In the genomic region with DNA sequence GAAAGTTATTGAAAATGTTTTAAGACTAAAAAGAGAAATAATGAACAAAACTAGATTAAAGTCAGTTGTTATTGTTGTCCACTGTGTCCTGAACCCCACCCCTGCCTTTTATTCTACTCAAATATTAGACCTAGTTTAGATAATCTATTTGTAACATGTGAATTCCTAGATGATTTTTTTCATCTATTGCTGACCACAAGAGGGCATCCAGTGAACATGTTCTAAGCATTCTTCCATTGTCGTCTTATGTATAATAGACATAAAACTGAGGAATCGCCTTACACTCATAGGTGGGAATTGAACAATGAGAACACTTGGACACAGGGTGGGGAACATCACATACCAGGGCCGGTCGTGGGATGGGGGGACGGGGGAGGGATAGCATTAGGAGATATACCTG, we compare ENCODE assay signal across 8 cellular contexts. TPM values are rescaled to one million over a fixed set of nuclear protein-coding genes. Genes with fewer than 3 reads are reported as not detected.
DNase-seq lines count a peak whose midpoint lies in the region; ATAC-seq, FAIRE-seq and TF ChIP-seq lines count a peak whose summit lies in the region.
"Had no signal": no experiment of that assay in that cellular context is flagged by ENCODE, and none has a peak within 500 bp of the region (broad histone marks: within the 10 kb centered on the region; RNA-seq: fewer than 3 reads in every experiment).

No MANE protein-coding gene starts in this region.

- H3F3A ChIP-seq in MM.1S (ENCODE audit: insufficient read depth, low read length) = no peaks in the 10 kb centered on the region

- H3K27ac ChIP-seq in MM.1S (ENCODE audit: low read length) = no peak overlapping the region

- no peak for ATAC-seq in GM18517 (IDR thresholded peaks at IDR 0.05; ENCODE audit: unreplicated experiment)
- ATAC-seq in GM18907 (IDR thresholded peaks at IDR 0.05; ENCODE audit: unreplicated experiment) = no peak
- no peak for ATAC-seq in GM18868 (IDR thresholded peaks at IDR 0.05; ENCODE audit: unreplicated experiment)

- H3K4me1 ChIP-seq in MM.1S (ENCODE audit: low read length) = no peaks in the 10 kb centered on the region

- H3K4me3 Mint-ChIP-seq in nephron = no peak overlapping the region

- peak; percentile 24 for TF ChIP-seq CTCF in MM.1S (IDR thresholded peaks at IDR 0.05; ENCODE audit: low read length)
- TF ChIP-seq CTCF in bronchial epithelial cell (IDR thresholded peaks at IDR 0.05; ENCODE audit: insufficient read depth, low read length, severe bottlenecking) = peak; percentile 12
- peak in 2 of 3 experiments; percentile 30 to 39 for TF ChIP-seq CTCF in nephron (IDR thresholded peaks at IDR 0.05; ENCODE audit: unreplicated experiment in 3 of 3)

- no peak overlapping the region for H3K4me3 ChIP-seq in MM.1S (ENCODE audit: low read length)
- H3K4me3 ChIP-seq in bronchial epithelial cell (ENCODE audit: low read depth, low read length) = no peak overlapping the region

- no peaks in the 10 kb centered on the region for H3K27me3 Mint-ChIP-seq in nephron (ENCODE audit: low read depth)

- no peak overlapping the region for H2AFZ ChIP-seq in MM.1S (ENCODE audit: low read length)

- H3K36me3 ChIP-seq in MM.1S (replicated peaks; ENCODE audit: insufficient read depth, low read length) (no peaks in the 10 kb centered on the region), bronchial epithelial cell (ENCODE audit: control insufficient read depth, insufficient read depth, low read length) (peaks cover 1% of the 10 kb centered on the region)

- H4K20me1 ChIP-seq in MM.1S (ENCODE audit: insufficient read depth, low read length) = no peaks in the 10 kb centered on the region

- H3K9me3 Mint-ChIP-seq in nephron = no peaks in the 10 kb centered on the region

- no peaks in the 10 kb centered on the region for H3K4me1 Mint-ChIP-seq in nephron

- peaks cover 29% of the 10 kb centered on the region for H3K36me3 Mint-ChIP-seq in nephron (ENCODE audit: low read depth)

- H3K9me2 ChIP-seq in MM.1S (replicated peaks; ENCODE audit: insufficient read depth, low read length) = no peaks in the 10 kb centered on the region

- H3K4me2 ChIP-seq in MM.1S (ENCODE audit: low read depth, low read length) = no peak overlapping the region

- peak; percentile 40 for FAIRE-seq in G401.6 (lab: Jason Lieb, UNC)
- FAIRE-seq in bronchial epithelial cell (lab: Jason Lieb, UNC) = no peak

- no peaks in the 10 kb centered on the region for H3K9me3 ChIP-seq in MM.1S (replicated peaks; ENCODE audit: insufficient read depth, low read length)

- H3K27me3 ChIP-seq in MM.1S (replicated peaks; ENCODE audit: insufficient read depth, low read length) = no peaks in the 10 kb centered on the region
- H3K27me3 ChIP-seq in bronchial epithelial cell (ENCODE audit: control insufficient read depth, insufficient read depth, low read length) = no peaks in the 10 kb centered on the region

- peak overlapping the region in 1 of 3 experiments; percentile 15 for H3K27ac Mint-ChIP-seq in nephron

- DNase-seq in MM.1S = no peak
- peak; percentile 26 for DNase-seq in bronchial epithelial cell (ENCODE audit: low read depth)
- DNase-seq: cerebellar nuclear complex had no signal

- no peaks in the 10 kb centered on the region for H3K79me2 ChIP-seq in MM.1S (ENCODE audit: low read length)

- no peak overlapping the region for H3K9ac ChIP-seq in MM.1S (ENCODE audit: low read length)

RNA-seq across cellular contexts. Expression of a gene that starts 36.4 kb away (rescaled TPM):
- 8.8 and 11.6 TPM in 2 replicates for total RNA-seq in bronchial epithelial cell

RNA-seq across cellular contexts. Expression of a gene that starts 50.5 kb away (rescaled TPM):
- total RNA-seq in bronchial epithelial cell = 27.1 and 28.4 TPM in 2 replicates
